Comparison of ENCODE assay signal across 15 cellular contexts in the genomic region with DNA sequence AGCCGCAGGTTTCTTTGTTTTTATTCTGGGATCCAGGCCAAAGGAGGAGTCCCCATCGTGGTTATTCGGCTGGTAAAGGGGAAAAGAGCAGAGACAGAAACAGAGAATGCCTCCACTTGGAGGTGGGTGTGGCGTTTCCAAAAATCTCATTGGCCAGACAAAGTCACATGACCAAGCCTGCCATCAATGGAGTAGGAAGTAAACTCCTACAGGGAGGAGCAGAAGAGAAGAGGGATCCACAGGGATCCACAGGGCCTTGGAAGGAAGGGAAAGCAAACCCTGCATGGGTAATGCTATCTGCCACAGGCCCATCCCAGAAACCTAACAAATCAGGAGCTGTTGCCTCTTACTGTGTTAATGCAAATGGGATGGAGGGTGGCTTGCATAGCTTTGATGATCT.
A peak's percentile ranks its signal among the peaks of the same experiment; 100 is the strongest.
DNase-seq lines count a peak whose midpoint lies in the region; ATAC-seq and TF ChIP-seq lines count a peak whose summit lies in the region.
"Had no signal": no experiment of that assay in that cellular context is flagged by ENCODE, and none has a peak within 500 bp of the region (broad histone marks: within the 10 kb centered on the region; RNA-seq: fewer than 3 reads in every experiment).

No MANE protein-coding gene starts in this region.

- H3F3A ChIP-seq in SK-N-SH (replicated peaks; ENCODE audit: insufficient read depth) = peaks cover 35% of the 10 kb centered on the region

- peaks cover 10% of the 10 kb centered on the region for H3K4me1 Mint-ChIP-seq in T-helper 17 cell

- H4K20me1 ChIP-seq in SK-N-SH (ENCODE audit: insufficient read depth) (peaks cover 91% of the 10 kb centered on the region), Karpas-422 (ENCODE audit: insufficient read depth, low read depth, low read length) (peaks cover 22% of the 10 kb centered on the region; the same call in 1 of the 2 replicates)

- H3K9me2 ChIP-seq in SK-N-SH = no peaks in the 10 kb centered on the region
- H3K9me2 ChIP-seq in Karpas-422 (replicated peaks; ENCODE audit: insufficient read depth, low read length) = no peaks in the 10 kb centered on the region

- 87% methylated on average over 4 of the region's 4 CpGs for WGBS in SK-N-SH (ENCODE audit: low lambda C conversion rate)

- H3K4me3 ChIP-seq in SK-N-SH (ENCODE audit: low read depth in 2 of 2, low read length in 1 of 2) (no peak overlapping the region), foreskin fibroblast (ENCODE audit: low read depth in 1 of 2, low read length in 2 of 2) (no peak overlapping the region), Karpas-422 (ENCODE audit: low read length) (no peak overlapping the region)

- H3K9me3 ChIP-seq in SK-N-SH (no peaks in the 10 kb centered on the region), T-helper 17 cell (ENCODE audit: control insufficient read depth, low read length, poor library complexity, severe bottlenecking) (no peaks in the 10 kb centered on the region), Karpas-422 (ENCODE audit: low read length) (no peaks in the 10 kb centered on the region)

- H3K4me1 ChIP-seq in SK-N-SH (ENCODE audit: control insufficient read depth in 1 of 2, insufficient read depth in 2 of 2, low read depth in 1 of 2, low read length in 1 of 2) (peaks cover 36 to 44% of the 10 kb centered on the region in 2 experiments; a peak in 3 of 4 replicates), Karpas-422 (ENCODE audit: low read length) (peaks cover 10% of the 10 kb centered on the region; the same call in 1 of the 2 replicates)

- H3K79me2 ChIP-seq in SK-N-SH (ENCODE audit: insufficient read depth) = peaks cover 97% of the 10 kb centered on the region
- H3K79me2 ChIP-seq in Karpas-422 (ENCODE audit: low read length) = peaks cover 77% of the 10 kb centered on the region

- no peak for ATAC-seq in SK-N-SH treated with all-trans-retinoic acid at 6 μM for 48 hours
- no peak for ATAC-seq in T-helper 17 cell
- ATAC-seq in HG02981 (IDR thresholded peaks at IDR 0.05; ENCODE audit: unreplicated experiment) = no peak

- H3K27ac ChIP-seq in SK-N-SH (ENCODE audit: low read depth in 2 of 2, low read length in 1 of 2) = no peak overlapping the region
- no peak overlapping the region for H3K27ac ChIP-seq in Karpas-422 (ENCODE audit: low read length)
- H3K27ac ChIP-seq: KMS-11 had no signal

- H3K4me2 ChIP-seq in SK-N-SH = no peak overlapping the region
- H3K4me2 ChIP-seq in Karpas-422 (ENCODE audit: low read depth, low read length, poor library complexity, severe bottlenecking) = no peak overlapping the region
- H3K4me2 ChIP-seq: KMS-11 had no signal

- no peak overlapping the region for H2AFZ ChIP-seq in SK-N-SH (ENCODE audit: low read depth)
- no peak overlapping the region for H2AFZ ChIP-seq in Karpas-422 (ENCODE audit: low read length)

- H3K36me3 ChIP-seq in SK-N-SH (replicated peaks in 1 of 2; ENCODE audit: control insufficient read depth in 1 of 2, insufficient read depth in 2 of 2, low read length in 1 of 2) = peaks cover 26 to 28% of the 10 kb centered on the region in 2 experiments
- no peaks in the 10 kb centered on the region for H3K36me3 ChIP-seq in Karpas-422 (ENCODE audit: insufficient read depth, low read length)

- H3K9ac ChIP-seq in SK-N-SH (no peak overlapping the region), Karpas-422 (ENCODE audit: low read length) (no peak overlapping the region)
- H3K9ac ChIP-seq: KMS-11 had no signal

- peak overlapping the region; percentile 5 for H3K27ac Mint-ChIP-seq in T-helper 17 cell
- H3K27ac Mint-ChIP-seq: T-helper 2 cell treated with Interferon-gamma antibody and Interleukin-4, amounts not matched to agents 5 μg/mL and 100 μg/mL, for 36 hours had no signal

- TF ChIP-seq EP300 in SK-N-SH (IDR thresholded peaks at IDR 0.05; ENCODE audit: borderline replicate concordance in 1 of 2, low read depth in 1 of 2, low read length in 1 of 2) = no peak

- CTCF ChIA-PET in SK-N-SH (lab: Yijun Ruan, JAX) = interaction anchor here (0.8 to 5.2 kb wide), 5 partner anchors 9 to 123 kb away, joined by 3 to 40 read pairs (median 4); no protein-coding TSS in a partner anchor

- DNase-seq in SK-N-SH = peak; percentile 44
- DNase-seq in T-helper 17 cell = no peak
- peak; percentile 48 for DNase-seq in iPS-NIHi11 (ENCODE audit: low spot score)
- DNase-seq in NAMALWA (ENCODE audit: low spot score) = no peak
- no peak for DNase-seq in foreskin fibroblast
- no peak for DNase-seq in Karpas-422
- DNase-seq: DMS79 treated with DMSO at 0.1 percent for 48 hours, NCI-H1417, NCI-H1930, NCI-H2171 treated with DMSO at 0.1 percent for 48 hours, SHP77 treated with DMSO at 0.1 percent for 48 hours had no signal

- no peak for TF ChIP-seq RAD21 in SK-N-SH (IDR thresholded peaks at IDR 0.05; ENCODE audit: low read length)

- POLR2A ChIA-PET in SK-N-SH (lab: Yijun Ruan, JAX) = interaction anchor here (1.0 kb wide), 1 partner anchor 663 kb away, joined by 3 read pairs; no protein-coding TSS in a partner anchor

- H3K4me3 Mint-ChIP-seq in T-helper 17 cell = no peak overlapping the region
- H3K4me3 Mint-ChIP-seq: T-helper 2 cell treated with Interferon-gamma antibody and Interleukin-4, amounts not matched to agents 5 μg/mL and 100 μg/mL, for 36 hours had no signal

- H3K27me3 Mint-ChIP-seq in T-helper 17 cell = no peaks in the 10 kb centered on the region

- no peaks in the 10 kb centered on the region for H3K36me3 Mint-ChIP-seq in T-helper 17 cell (ENCODE audit: low read depth)

- TF ChIP-seq CTCF in SK-N-SH (IDR thresholded peaks at IDR 0.05) (no peak), foreskin fibroblast (IDR thresholded peaks at IDR 0.05; ENCODE audit: low read depth, low read length) (no peak)

- no peaks in the 10 kb centered on the region for H3K27me3 ChIP-seq in SK-N-SH (ENCODE audit: insufficient read depth)
- H3K27me3 ChIP-seq in Karpas-422 (ENCODE audit: low read length) = no peaks in the 10 kb centered on the region

TF ChIP-seq in SK-N-SH, 30 proteins besides CTCF, POLR2A, EP300 and RAD21:
- no peak for TF ChIP-seq MXI1 (IDR thresholded peaks at IDR 0.05; ENCODE audit: low read depth, low read length)
- TF ChIP-seq, protein P1, sequence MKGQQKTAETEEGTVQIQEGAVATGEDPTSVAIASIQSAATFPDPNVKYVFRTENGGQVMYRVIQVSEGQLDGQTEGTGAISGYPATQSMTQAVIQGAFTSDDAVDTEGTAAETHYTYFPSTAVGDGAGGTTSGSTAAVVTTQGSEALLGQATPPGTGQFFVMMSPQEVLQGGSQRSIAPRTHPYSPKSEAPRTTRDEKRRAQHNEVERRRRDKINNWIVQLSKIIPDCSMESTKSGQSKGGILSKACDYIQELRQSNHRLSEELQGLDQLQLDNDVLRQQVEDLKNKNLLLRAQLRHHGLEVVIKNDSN (IDR thresholded peaks at IDR 0.05; ENCODE audit: borderline replicate concordance, low read depth) = peak; percentile 69; the same call in 1 of the 2 replicates

TF ChIP-seq in SK-N-SH treated with all-trans-retinoic acid at 6 μM for 48 hours, 23 proteins besides CTCF, POLR2A, EP300 and RAD21 (continues in another document):
- TF ChIP-seq OSR1 (CRISPR knock-in tag; IDR thresholded peaks at IDR 0.05) (no peak), ESRRG (CRISPR knock-in tag; IDR thresholded peaks at IDR 0.05) (no peak), ARNTL (CRISPR knock-in tag; IDR thresholded peaks at IDR 0.05; ENCODE audit: borderline replicate concordance, low read depth) (no peak), TCF4 (CRISPR knock-in tag; IDR thresholded peaks at IDR 0.05; ENCODE audit: borderline replicate concordance) (no peak)
- TF ChIP-seq, protein P2, sequence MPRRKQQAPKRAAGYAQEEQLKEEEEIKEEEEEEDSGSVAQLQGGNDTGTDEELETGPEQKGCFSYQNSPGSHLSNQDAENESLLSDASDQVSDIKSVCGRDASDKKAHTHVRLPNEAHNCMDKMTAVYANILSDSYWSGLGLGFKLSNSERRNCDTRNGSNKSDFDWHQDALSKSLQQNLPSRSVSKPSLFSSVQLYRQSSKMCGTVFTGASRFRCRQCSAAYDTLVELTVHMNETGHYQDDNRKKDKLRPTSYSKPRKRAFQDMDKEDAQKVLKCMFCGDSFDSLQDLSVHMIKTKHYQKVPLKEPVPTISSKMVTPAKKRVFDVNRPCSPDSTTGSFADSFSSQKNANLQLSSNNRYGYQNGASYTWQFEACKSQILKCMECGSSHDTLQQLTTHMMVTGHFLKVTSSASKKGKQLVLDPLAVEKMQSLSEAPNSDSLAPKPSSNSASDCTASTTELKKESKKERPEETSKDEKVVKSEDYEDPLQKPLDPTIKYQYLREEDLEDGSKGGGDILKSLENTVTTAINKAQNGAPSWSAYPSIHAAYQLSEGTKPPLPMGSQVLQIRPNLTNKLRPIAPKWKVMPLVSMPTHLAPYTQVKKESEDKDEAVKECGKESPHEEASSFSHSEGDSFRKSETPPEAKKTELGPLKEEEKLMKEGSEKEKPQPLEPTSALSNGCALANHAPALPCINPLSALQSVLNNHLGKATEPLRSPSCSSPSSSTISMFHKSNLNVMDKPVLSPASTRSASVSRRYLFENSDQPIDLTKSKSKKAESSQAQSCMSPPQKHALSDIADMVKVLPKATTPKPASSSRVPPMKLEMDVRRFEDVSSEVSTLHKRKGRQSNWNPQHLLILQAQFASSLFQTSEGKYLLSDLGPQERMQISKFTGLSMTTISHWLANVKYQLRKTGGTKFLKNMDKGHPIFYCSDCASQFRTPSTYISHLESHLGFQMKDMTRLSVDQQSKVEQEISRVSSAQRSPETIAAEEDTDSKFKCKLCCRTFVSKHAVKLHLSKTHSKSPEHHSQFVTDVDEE (CRISPR knock-in tag; IDR thresholded peaks at IDR 0.05) = no peak
- TF ChIP-seq, protein P3, sequence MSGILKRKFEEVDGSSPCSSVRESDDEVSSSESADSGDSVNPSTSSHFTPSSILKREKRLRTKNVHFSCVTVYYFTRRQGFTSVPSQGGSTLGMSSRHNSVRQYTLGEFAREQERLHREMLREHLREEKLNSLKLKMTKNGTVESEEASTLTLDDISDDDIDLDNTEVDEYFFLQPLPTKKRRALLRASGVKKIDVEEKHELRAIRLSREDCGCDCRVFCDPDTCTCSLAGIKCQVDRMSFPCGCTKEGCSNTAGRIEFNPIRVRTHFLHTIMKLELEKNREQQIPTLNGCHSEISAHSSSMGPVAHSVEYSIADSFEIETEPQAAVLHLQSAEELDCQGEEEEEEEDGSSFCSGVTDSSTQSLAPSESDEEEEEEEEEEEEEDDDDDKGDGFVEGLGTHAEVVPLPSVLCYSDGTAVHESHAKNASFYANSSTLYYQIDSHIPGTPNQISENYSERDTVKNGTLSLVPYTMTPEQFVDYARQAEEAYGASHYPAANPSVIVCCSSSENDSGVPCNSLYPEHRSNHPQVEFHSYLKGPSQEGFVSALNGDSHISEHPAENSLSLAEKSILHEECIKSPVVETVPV (CRISPR knock-in tag; IDR thresholded peaks at IDR 0.05) = no peak

Comparison
In these comparisons a context has a peak if more than half of its experiments do, and no peak if none do; other contexts are left out.
1. DNase-seq: peak in SK-N-SH (single experiment) and iPS-NIHi11 (single experiment); none in T-helper 17 cell (0 of 3), NAMALWA (single experiment), foreskin fibroblast (0 of 2) and Karpas-422 (single experiment).